8 cellular contexts compared by ENCODE assay signal in the genomic region with DNA sequence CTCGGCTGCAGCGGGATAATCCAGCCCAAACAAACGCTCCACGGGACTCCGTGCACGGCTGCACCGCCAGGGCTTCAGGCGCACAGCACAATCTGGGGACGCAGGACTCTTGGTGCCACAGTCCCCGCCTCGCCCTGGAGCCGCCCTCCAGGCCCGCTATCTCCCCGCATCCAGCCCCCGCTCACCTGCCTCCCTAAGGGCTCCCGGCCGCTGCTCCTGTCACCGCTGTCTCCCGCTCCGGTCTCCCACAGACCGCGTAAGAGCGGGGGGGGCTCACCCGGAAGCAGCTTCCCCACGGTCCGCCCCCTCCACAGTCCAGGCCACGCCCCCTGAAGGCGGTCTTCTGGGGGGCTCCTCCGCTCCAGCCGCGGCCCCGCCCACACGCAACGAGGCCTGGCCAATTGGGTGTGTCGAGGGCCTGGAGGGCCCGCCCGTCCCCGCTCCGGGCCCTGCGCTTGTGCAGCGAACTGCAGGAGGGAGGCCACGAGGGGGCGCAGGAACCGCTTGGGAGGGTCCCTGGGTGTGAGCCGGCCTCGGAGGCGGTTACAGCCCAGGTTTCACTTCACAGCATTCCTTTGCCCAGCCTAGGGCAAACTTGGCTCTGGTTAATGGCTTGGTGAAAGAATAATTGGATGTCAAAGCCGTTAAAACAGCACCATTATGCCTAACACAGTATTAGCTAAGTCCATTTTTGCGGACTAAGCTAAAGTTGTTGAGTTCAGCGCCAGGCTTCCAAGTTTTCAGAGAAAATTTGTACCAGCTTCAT. TPM values are rescaled to one million over a fixed set of nuclear protein-coding genes. Genes with fewer than 3 reads are reported as not detected.
DNase-seq lines count a peak whose midpoint lies in the region; ATAC-seq and TF ChIP-seq lines count a peak whose summit lies in the region.

A gene (minus strand): TSS at position 258 of the 766 bp plus-strand sequence. CDS start 7,725 bp downstream, outside the sequence.

- TF ChIP-seq CTCF in VCaP (conservative IDR thresholded peaks at IDR 0.05) (peak; percentile 100), breast epithelium (IDR thresholded peaks at IDR 0.05) (peak; percentile 89 to 96 (median 96)), smooth muscle cell (IDR thresholded peaks at IDR 0.05; ENCODE audit: borderline replicate concordance, insufficient read depth, poor library complexity, severe bottlenecking) (peak; percentile 95)

- DNase-seq in AG08395 (ENCODE audit: low spot score), result peak; percentile 99
- peak; percentile 98 for DNase-seq in NCI-H2196 treated with DMSO at 0.1 percent for 48 hours (lab: John Stamatoyannopoulos, UW; ENCODE audit: unreplicated experiment)
- peak; percentile 98 to 99 for DNase-seq in breast epithelium (ENCODE audit: low spot score in 2 of 2)
- peak; percentile 98 for DNase-seq in iPS-NIHi11 (ENCODE audit: low spot score)
- peak; percentile 97 for DNase-seq in smooth muscle cell (lab: John Stamatoyannopoulos, UW; ENCODE audit: unreplicated experiment)

- H3K4me3 ChIP-seq in breast epithelium (peak within 1 kb of the TSS; percentile 74 to 85 (median 78)), smooth muscle cell (peak within 1 kb of the TSS; percentile 73)

- peak; percentile 34 for TF ChIP-seq POLR2A in breast epithelium (IDR thresholded peaks at IDR 0.05)

- H2AFZ ChIP-seq in smooth muscle cell (ENCODE audit: low read depth), result peak within 1 kb of the TSS; percentile 58

- H3K27me3 ChIP-seq in breast epithelium (no peaks in the 10 kb centered on the region), smooth muscle cell (ENCODE audit: low read depth) (no peaks in the 10 kb centered on the region)

- WGBS in smooth muscle cell (ENCODE audit: low lambda C conversion rate), result 4% methylated on average over 36 of the region's 50 CpGs

- ATAC-seq in GM18873 (IDR thresholded peaks at IDR 0.05; ENCODE audit: low FRiP score, unreplicated experiment), result peak; percentile 91
- peak; percentile 99 for ATAC-seq in HG03139 (IDR thresholded peaks at IDR 0.05; ENCODE audit: unreplicated experiment)

- H3K9ac ChIP-seq in smooth muscle cell (ENCODE audit: low read depth), result peak within 1 kb of the TSS; percentile 45

- peaks cover 0 to 7% of the 10 kb centered on the region in 2 donors for H3K4me1 ChIP-seq in breast epithelium
- H3K4me1 ChIP-seq in smooth muscle cell (ENCODE audit: low read depth), result peaks cover 19% of the 10 kb centered on the region

- H3K9me3 ChIP-seq in breast epithelium (no peaks in the 10 kb centered on the region), smooth muscle cell (replicated peaks; ENCODE audit: low read depth) (no peaks in the 10 kb centered on the region)

- peaks cover 5% of the 10 kb centered on the region for H3K79me2 ChIP-seq in smooth muscle cell (ENCODE audit: low read depth)

- intact Hi-C loops in breast epithelium (cut with DNase I; ENCODE audit: low total_unique reads), result no loop called here

- peaks cover 30% of the 10 kb centered on the region for H4K20me1 ChIP-seq in smooth muscle cell (ENCODE audit: low read depth)

- peak within 1 kb of the TSS; percentile 84 for H3K4me2 ChIP-seq in smooth muscle cell

- H3K36me3 ChIP-seq in breast epithelium (no peaks in the 10 kb centered on the region), smooth muscle cell (ENCODE audit: low read depth) (no peaks in the 10 kb centered on the region)

- H3K27ac ChIP-seq in VCaP (peak within 1 kb of the TSS; percentile 67), breast epithelium (peak within 1 kb of the TSS; percentile 76 to 80), smooth muscle cell (ENCODE audit: low read depth) (peak within 1 kb of the TSS; percentile 18)

- peaks cover 8% of the 10 kb centered on the region for H3F3A ChIP-seq in smooth muscle cell (ENCODE audit: low read depth)

RNA-seq across cellular contexts. Expression of the gene that starts here (rescaled TPM):
- total RNA-seq in breast epithelium (10 to 100 TPM; 27.4 to 28.5 (median 28.3) TPM), smooth muscle cell (6.2 and 7.1 TPM in 2 replicates)
- 15.4 and 22.4 TPM in 2 replicates for polyA plus RNA-seq in smooth muscle cell

Comparison
In these comparisons a context has a peak if more than half of its experiments do, and no peak if none do; other contexts are left out.
1. Peak in every context shown above with its lines: DNase-seq, ATAC-seq, H3K4me3 ChIP-seq and H3K27ac ChIP-seq.
2. H3K27ac ChIP-seq: peak in every context shown above with its lines; median percentile 78 in breast epithelium; 67 in VCaP; 18 in smooth muscle cell.